1 cellular context compared by ENCODE assay signal in genomic region chr9:120071760-120072159, GRCh38.
TF ChIP-seq lines count a peak whose summit lies in the region.

No MANE protein-coding gene starts in this region.

TF ChIP-seq in H1, 55 proteins besides CTCF, POLR2A, EP300 and RAD21 (continued from another document):
- TF ChIP-seq MAX (IDR thresholded peaks at IDR 0.05) (0 out of 2 replicates have a peak, but pooled peaks have one; percentile 20), POU5F1 (IDR thresholded peaks at IDR 0.05; ENCODE audit: low read depth, low read length) (no peak), POLR2AphosphoS5 (IDR thresholded peaks at IDR 0.05; ENCODE audit: low read depth, low read length) (no peak)
